ENCODE assay signal across 13 cellular contexts in the genomic region with DNA sequence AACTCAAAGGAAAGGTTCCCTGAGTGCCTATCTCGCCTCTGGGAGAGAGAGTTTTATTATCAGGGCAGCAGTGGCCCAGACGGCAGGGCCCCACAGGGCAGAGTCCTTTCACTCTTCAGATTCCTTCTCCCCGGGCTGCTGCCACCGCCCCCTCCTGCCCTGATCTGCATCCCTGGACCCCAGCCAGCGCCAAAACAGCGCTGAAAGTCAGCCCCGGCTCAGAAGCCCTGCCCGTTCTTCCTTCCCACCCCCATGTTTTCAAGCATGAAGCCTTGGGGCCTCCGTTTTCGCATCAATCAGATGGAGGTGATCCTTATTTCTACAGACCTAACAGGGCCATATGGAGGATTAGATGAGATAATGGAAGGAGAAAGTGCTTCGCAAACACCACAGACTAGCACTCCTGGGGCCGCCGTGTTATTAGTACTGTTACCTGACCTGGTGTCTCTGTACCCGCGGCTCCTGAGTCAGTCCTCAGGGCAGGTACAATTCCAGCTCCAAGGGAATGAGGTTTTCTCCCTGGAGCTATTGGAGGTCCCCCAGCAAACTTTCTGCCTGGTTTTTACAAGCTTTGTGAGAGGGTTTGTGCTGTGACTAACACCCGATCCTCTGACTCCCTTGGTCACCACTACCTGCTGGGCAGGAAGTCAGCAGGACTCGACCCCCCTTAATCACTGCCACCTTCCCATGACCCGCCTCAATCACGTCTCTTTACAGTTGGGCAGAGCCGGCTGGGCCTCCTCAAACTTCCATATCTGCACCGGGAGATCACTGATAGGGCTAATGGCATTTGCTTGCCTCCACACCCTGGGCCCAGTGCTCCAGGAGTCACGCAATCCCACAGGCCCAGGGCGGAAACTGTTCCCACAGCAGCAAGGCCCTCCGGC. TPM values are rescaled to one million over a fixed set of nuclear protein-coding genes. Genes with fewer than 3 reads are reported as not detected.
DNase-seq lines count a peak whose midpoint lies in the region; ATAC-seq and TF ChIP-seq lines count a peak whose summit lies in the region.
"Had no signal": no experiment of that assay in that cellular context is flagged by ENCODE, and none has a peak within 500 bp of the region (broad histone marks: within the 10 kb centered on the region; RNA-seq: fewer than 3 reads in every experiment).

No MANE protein-coding gene starts in this region.

- H3K27ac Mint-ChIP-seq in activated CD8-positive, alpha-beta memory T cell treated with anti-CD3 and anti-CD28 coated beads, Interleukin-2, amount 10 ng/mL, durations not matched to agents 7 days and 5 days, result no peak overlapping the region

- ATAC-seq in left ventricle myocardium superior, result peak; percentile 11
- no peak for ATAC-seq in activated CD8-positive, alpha-beta memory T cell treated with anti-CD3 and anti-CD28 coated beads, Interleukin-2, amount 10 ng/mL, durations not matched to agents 7 days and 5 days
- ATAC-seq in GM21526 (IDR thresholded peaks at IDR 0.05; ENCODE audit: low FRiP score, unreplicated experiment), result no peak
- ATAC-seq in GM21737 (IDR thresholded peaks at IDR 0.05; ENCODE audit: unreplicated experiment), result no peak
- ATAC-seq: activated CD4-positive, CD25-positive, alpha-beta regulatory T cell treated with anti-CD3 and anti-CD28 coated beads, Interleukin-2, amount 50 U/mL, for 24 hours had no signal

- H3K4me3 Mint-ChIP-seq in activated CD8-positive, alpha-beta memory T cell treated with anti-CD3 and anti-CD28 coated beads, Interleukin-2, amount 10 ng/mL, durations not matched to agents 7 days and 5 days, result no peak overlapping the region

- peak; percentile 58 for DNase-seq in left ventricle myocardium superior
- no peak for DNase-seq in right atrium auricular region (ENCODE audit: low spot score)
- peak; percentile 54 for DNase-seq in amniotic epithelial cell (ENCODE audit: low read depth)
- DNase-seq in left kidney (ENCODE audit: low read depth, low spot score), result peak; percentile 76
- DNase-seq in activated CD8-positive, alpha-beta memory T cell treated with anti-CD3 and anti-CD28 coated beads, Interleukin-2, amount 10 ng/mL, durations not matched to agents 7 days and 5 days, result no peak
- DNase-seq: activated naive CD4-positive, alpha-beta T cell treated with Interleukin-2 at 50 U/mL for 16 hours; NCI-H2081 treated with DMSO at 0.1 percent for 48 hours; occipital lobe had no signal

- H3K36me3 ChIP-seq in right atrium auricular region, result no peaks in the 10 kb centered on the region
- no peaks in the 10 kb centered on the region for H3K36me3 ChIP-seq in urinary bladder (ENCODE audit: insufficient read depth)
- H3K36me3 ChIP-seq: tibial nerve had no signal

- no peaks in the 10 kb centered on the region for H3K27me3 ChIP-seq in right atrium auricular region
- H3K27me3 ChIP-seq: tibial nerve had no signal

- CTCF ChIA-PET in activated CD8-positive, alpha-beta memory T cell treated with anti-CD3 and anti-CD28 coated beads, Interleukin-2, amount 10 ng/mL, durations not matched to agents 7 days and 5 days (lab: Charles Lee), result no interaction called here

- H3K27ac ChIP-seq in right atrium auricular region (peak overlapping the region in 1 of 2 donors; percentile 28), urinary bladder (ENCODE audit: low read depth) (peak overlapping the region; percentile 65)

- TF ChIP-seq CTCF in right atrium auricular region (IDR thresholded peaks at IDR 0.05), result no peak

- no peaks in the 10 kb centered on the region for H3K9me3 ChIP-seq in right atrium auricular region
- H3K9me3 ChIP-seq: tibial nerve had no signal

- peaks cover 4% of the 10 kb centered on the region for H3K27me3 Mint-ChIP-seq in activated CD8-positive, alpha-beta memory T cell treated with anti-CD3 and anti-CD28 coated beads, Interleukin-2, amount 10 ng/mL, durations not matched to agents 7 days and 5 days

- H3K36me3 Mint-ChIP-seq in activated CD8-positive, alpha-beta memory T cell treated with anti-CD3 and anti-CD28 coated beads, Interleukin-2, amount 10 ng/mL, durations not matched to agents 7 days and 5 days, result no peaks in the 10 kb centered on the region

- H3K4me1 ChIP-seq in right atrium auricular region (peaks cover 0 to 36% of the 10 kb centered on the region in 2 donors), urinary bladder (ENCODE audit: insufficient read depth) (no peaks in the 10 kb centered on the region)

- WGBS in urinary bladder, result 57% methylated on average over 24 of the region's 24 CpGs

- H3K4me3 ChIP-seq in right atrium auricular region (no peak overlapping the region), urinary bladder (ENCODE audit: low read depth, low read length) (no peak overlapping the region)
- H3K4me3 ChIP-seq: tibial nerve had no signal

- no peaks in the 10 kb centered on the region for H3K4me1 Mint-ChIP-seq in activated CD8-positive, alpha-beta memory T cell treated with anti-CD3 and anti-CD28 coated beads, Interleukin-2, amount 10 ng/mL, durations not matched to agents 7 days and 5 days

- intact Hi-C loops in left ventricle myocardium superior (cut with micrococcal nuclease), result no loop called here

- no peaks in the 10 kb centered on the region for H3K9me3 Mint-ChIP-seq in activated CD8-positive, alpha-beta memory T cell treated with anti-CD3 and anti-CD28 coated beads, Interleukin-2, amount 10 ng/mL, durations not matched to agents 7 days and 5 days (ENCODE audit: low read depth)

RNA-seq across cellular contexts. Expression of a gene that starts 39.5 kb away (rescaled TPM):
- total RNA-seq in left ventricle myocardium superior (23.1 TPM), right atrium auricular region (10 to 100 TPM; 12.8 to 12.9 TPM), urinary bladder (35.2 TPM)
- polyA plus RNA-seq in urinary bladder, result 16.4 TPM
- total RNA-seq in activated CD8-positive, alpha-beta memory T cell treated with anti-CD3 and anti-CD28 coated beads, Interleukin-2, amount 10 ng/mL, durations not matched to agents 7 days and 5 days, result 10 to 100 TPM; 12.6 to 13.0 TPM

Comparison
In these comparisons a context has a peak if more than half of its experiments do, and no peak if none do; other contexts are left out.
1. DNase-seq: peak in left ventricle myocardium superior (single experiment), amniotic epithelial cell (single experiment) and left kidney (single experiment); none in right atrium auricular region (single experiment) and activated CD8-positive, alpha-beta memory T cell treated with anti-CD3 and anti-CD28 coated beads, Interleukin-2, amount 10 ng/mL, durations not matched to agents 7 days and 5 days (single experiment).